ENCODE assay signal across 24 cellular contexts in genomic region chr6:128822271-128822670, GRCh38.
DNase-seq lines count a peak whose midpoint lies in the region; ATAC-seq and TF ChIP-seq lines count a peak whose summit lies in the region.
"Had no signal": no experiment of that assay in that cellular context is flagged by ENCODE, and none has a peak within 500 bp of the region (broad histone marks: within the 10 kb centered on the region; RNA-seq: fewer than 3 reads in every experiment).

No MANE protein-coding gene starts in this region.

- no peak overlapping the region for H2BK15ac ChIP-seq in mesenchymal stem cell (ENCODE audit: low read depth, poor library complexity, severe bottlenecking)
- H2BK15ac ChIP-seq in H9 (ENCODE audit: low read depth, low read length): no peak overlapping the region

- H3K27ac Mint-ChIP-seq in T-helper 17 cell (peak overlapping the region; percentile 21), H9 (peak overlapping the region in 1 of 3 experiments; percentile 30; a peak in 1 of 7 replicates)
- H3K27ac Mint-ChIP-seq: activated T-cell treated with anti-CD3 and anti-CD28 coated beads, Interleukin-2, amount 50 U/mL, for 72 hours; CD4-positive, alpha-beta memory T cell; nephron progenitor cell; stimulated activated naive CD8-positive, alpha-beta T cell treated with anti-CD3 and anti-CD28 coated beads, Interleukin-15, amount 100 ng/mL, for 72 hours had no signal

- H2BK12ac ChIP-seq in mesenchymal stem cell (ENCODE audit: low read length in 2 of 2): no peak overlapping the region
- H2BK12ac ChIP-seq in H9 (ENCODE audit: insufficient read length, low read depth, low read length): no peak overlapping the region

- H3K56ac ChIP-seq in H9 (ENCODE audit: insufficient read length, low read depth, low read length): no peak overlapping the region

- H3K14ac ChIP-seq in mesenchymal stem cell (ENCODE audit: low read length in 2 of 2): no peak overlapping the region
- no peak overlapping the region for H3K14ac ChIP-seq in H9 (ENCODE audit: insufficient read depth, low read length)

- no peak for TF ChIP-seq CTCF in fibroblast of lung (conservative IDR thresholded peaks at IDR 0.05 in 1 of 2, IDR thresholded peaks at IDR 0.05 in 1 of 2; ENCODE audit: low read depth in 1 of 2, low read length in 2 of 2)
- TF ChIP-seq CTCF in adrenal gland (IDR thresholded peaks at IDR 0.05): no peak
- no peak for TF ChIP-seq CTCF in H9 (conservative IDR thresholded peaks at IDR 0.05)
- no peak for TF ChIP-seq CTCF in osteoblast (IDR thresholded peaks at IDR 0.05; ENCODE audit: extremely low read depth, low read depth, low read length)

- H3K79me1 ChIP-seq in mesenchymal stem cell (replicated peaks; ENCODE audit: low read length, poor library complexity, severe bottlenecking): no peaks in the 10 kb centered on the region
- H3K79me1 ChIP-seq in H9 (ENCODE audit: insufficient read depth, low read depth, low read length, poor library complexity, severe bottlenecking): no peaks in the 10 kb centered on the region

- H3K4me3 Mint-ChIP-seq in T-helper 17 cell (no peak overlapping the region), H9 (no peak overlapping the region)
- H3K4me3 Mint-ChIP-seq: activated T-cell treated with anti-CD3 and anti-CD28 coated beads, Interleukin-2, amount 50 U/mL, for 72 hours; CD4-positive, alpha-beta memory T cell; nephron progenitor cell; stimulated activated naive CD8-positive, alpha-beta T cell treated with anti-CD3 and anti-CD28 coated beads, Interleukin-15, amount 100 ng/mL, for 72 hours had no signal

- no peaks in the 10 kb centered on the region for H3K9me3 Mint-ChIP-seq in H9
- H3K9me3 Mint-ChIP-seq: activated T-cell treated with anti-CD3 and anti-CD28 coated beads, Interleukin-2, amount 50 U/mL, for 72 hours; nephron progenitor cell; stimulated activated naive CD8-positive, alpha-beta T cell treated with anti-CD3 and anti-CD28 coated beads, Interleukin-15, amount 100 ng/mL, for 72 hours had no signal

- H4K8ac ChIP-seq in mesenchymal stem cell (ENCODE audit: low read length) (no peak overlapping the region), H9 (replicated peaks; ENCODE audit: insufficient read length, low read depth, low read length) (no peak overlapping the region)

- H3K9ac ChIP-seq in GM23248 (no peak overlapping the region), fibroblast of lung (ENCODE audit: insufficient read depth, low read length) (no peak overlapping the region), mesenchymal stem cell (ENCODE audit: low read length) (no peak overlapping the region), H9 (ENCODE audit: extremely low read depth, insufficient read length, low read length) (no peak overlapping the region)

- H3K27me3 ChIP-seq in GM23248 (replicated peaks; ENCODE audit: insufficient read depth): no peaks in the 10 kb centered on the region
- no peaks in the 10 kb centered on the region for H3K27me3 ChIP-seq in fibroblast of lung (ENCODE audit: control insufficient read depth, insufficient read depth, low read length)
- no peaks in the 10 kb centered on the region for H3K27me3 ChIP-seq in mesenchymal stem cell (ENCODE audit: control insufficient read depth in 1 of 2, insufficient read depth in 1 of 2, low read length in 2 of 2)
- H3K27me3 ChIP-seq in adrenal gland: no peaks in the 10 kb centered on the region
- H3K27me3 ChIP-seq in H9 (ENCODE audit: insufficient read depth, low read length): no peaks in the 10 kb centered on the region
- H3K27me3 ChIP-seq in osteoblast (ENCODE audit: insufficient read depth, low read length): peaks cover 3% of the 10 kb centered on the region
- H3K27me3 ChIP-seq: body of pancreas, tibial nerve had no signal

- H2BK120ac ChIP-seq in mesenchymal stem cell (ENCODE audit: low read depth, low read length) (no peak overlapping the region), H9 (ENCODE audit: low read depth, low read length, poor library complexity, severe bottlenecking) (no peak overlapping the region)

- intact Hi-C loops in adrenal gland (cut with DNase I): no loop called here

- H3K4me2 ChIP-seq in GM23248 (ENCODE audit: unreplicated experiment): no peak overlapping the region
- H3K4me2 ChIP-seq in fibroblast of lung (ENCODE audit: extremely low read depth, insufficient read depth, low read length): no peak overlapping the region
- no peak overlapping the region for H3K4me2 ChIP-seq in mesenchymal stem cell (ENCODE audit: low read length, poor library complexity, severe bottlenecking)
- no peak overlapping the region for H3K4me2 ChIP-seq in H9 (ENCODE audit: insufficient read depth, insufficient read length, low read length)
- H3K4me2 ChIP-seq in osteoblast (ENCODE audit: insufficient read depth, low read length): no peak overlapping the region

- H3K27ac ChIP-seq in GM23248: no peak overlapping the region
- H3K27ac ChIP-seq in fibroblast of lung (ENCODE audit: insufficient read depth, low read length): no peak overlapping the region
- no peak overlapping the region for H3K27ac ChIP-seq in mesenchymal stem cell (ENCODE audit: low read length, poor library complexity, severe bottlenecking)
- no peak overlapping the region for H3K27ac ChIP-seq in adrenal gland
- H3K27ac ChIP-seq in H9 (ENCODE audit: insufficient read length, low read depth, low read length): no peak overlapping the region
- no peak overlapping the region for H3K27ac ChIP-seq in osteoblast (ENCODE audit: low read depth, low read length)
- H3K27ac ChIP-seq: body of pancreas, prostate gland, tibial nerve had no signal

- H3K27me3 Mint-ChIP-seq in T-helper 17 cell (peaks cover 45% of the 10 kb centered on the region), H9 (ENCODE audit: low read depth) (no peaks in the 10 kb centered on the region)

- no peaks in the 10 kb centered on the region for H3K23me2 ChIP-seq in H9 (ENCODE audit: insufficient read length, low read depth, low read length, poor library complexity, severe bottlenecking)

- H2AFZ ChIP-seq in GM23248 (no peak overlapping the region), fibroblast of lung (ENCODE audit: low read length) (no peak overlapping the region), mesenchymal stem cell (ENCODE audit: low read depth, low read length) (no peak overlapping the region), H9 (ENCODE audit: low read length) (no peak overlapping the region), osteoblast (ENCODE audit: low read length) (no peak overlapping the region)

- H4K91ac ChIP-seq in mesenchymal stem cell (ENCODE audit: low read length): no peak overlapping the region
- no peak overlapping the region for H4K91ac ChIP-seq in H9 (ENCODE audit: insufficient read length, low read depth, low read length)

- no peak overlapping the region for H3K23ac ChIP-seq in mesenchymal stem cell (ENCODE audit: low read length in 2 of 2)
- H3K23ac ChIP-seq in H9 (ENCODE audit: insufficient read length, low read depth, low read length): no peak overlapping the region

- no peak overlapping the region for H2BK20ac ChIP-seq in H9 (ENCODE audit: low read depth, low read length, poor library complexity, severe bottlenecking)

- no peaks in the 10 kb centered on the region for H3K9me3 ChIP-seq in GM23248 (ENCODE audit: low read depth)
- H3K9me3 ChIP-seq in T-helper 17 cell (ENCODE audit: control insufficient read depth, low read length, poor library complexity, severe bottlenecking): no peaks in the 10 kb centered on the region
- no peaks in the 10 kb centered on the region for H3K9me3 ChIP-seq in fibroblast of lung (ENCODE audit: control insufficient read depth, insufficient read depth, low read depth, low read length)
- no peaks in the 10 kb centered on the region for H3K9me3 ChIP-seq in mesenchymal stem cell (ENCODE audit: control insufficient read depth, low read length)
- no peaks in the 10 kb centered on the region for H3K9me3 ChIP-seq in adrenal gland (replicated peaks in 1 of 3)
- H3K9me3 ChIP-seq in H9 (ENCODE audit: control insufficient read depth, low read depth, low read length): no peaks in the 10 kb centered on the region
- no peaks in the 10 kb centered on the region for H3K9me3 ChIP-seq in osteoblast (ENCODE audit: low read depth, low read length)
- H3K9me3 ChIP-seq: body of pancreas, prostate gland, tibial nerve had no signal

- H4K20me1 ChIP-seq in GM23248 (ENCODE audit: insufficient read depth): no peaks in the 10 kb centered on the region
- no peaks in the 10 kb centered on the region for H4K20me1 ChIP-seq in fibroblast of lung (ENCODE audit: control insufficient read depth, extremely low read depth, insufficient read depth, low read length)
- H4K20me1 ChIP-seq in H9 (ENCODE audit: control insufficient read depth, insufficient read depth, insufficient read length): no peaks in the 10 kb centered on the region
- no peaks in the 10 kb centered on the region for H4K20me1 ChIP-seq in osteoblast (ENCODE audit: insufficient read depth, low read length)

- H3K18ac ChIP-seq in mesenchymal stem cell (ENCODE audit: low read depth in 1 of 2, low read length in 2 of 2) (no peak overlapping the region), H9 (ENCODE audit: insufficient read length, low read depth, low read length) (no peak overlapping the region)

- H3K36me3 ChIP-seq in GM23248 (ENCODE audit: low read depth) (no peaks in the 10 kb centered on the region), fibroblast of lung (ENCODE audit: control insufficient read depth, insufficient read depth, low read length) (no peaks in the 10 kb centered on the region), mesenchymal stem cell (ENCODE audit: control insufficient read depth in 1 of 2, insufficient read depth in 2 of 2, low read depth in 1 of 2, low read length in 2 of 2) (no peaks in the 10 kb centered on the region), adrenal gland (replicated peaks in 1 of 2) (no peaks in the 10 kb centered on the region), osteoblast (ENCODE audit: insufficient read depth, low read length) (no peaks in the 10 kb centered on the region)
- H3K36me3 ChIP-seq: prostate gland, tibial nerve had no signal

- ATAC-seq in T-helper 17 cell (no peak), HG02840 (IDR thresholded peaks at IDR 0.05; ENCODE audit: low FRiP score, unreplicated experiment) (no peak)
- ATAC-seq: activated T-cell treated with anti-CD3 and anti-CD28 coated beads, Interleukin-2, amount 50 U/mL, for 72 hours; body of pancreas; HCT116; HepG2; left colon; stimulated activated naive CD8-positive, alpha-beta T cell treated with anti-CD3 and anti-CD28 coated beads, Interleukin-15, amount 100 ng/mL, for 72 hours had no signal

- H2AK5ac ChIP-seq in mesenchymal stem cell (ENCODE audit: low read length, severe bottlenecking): no peak overlapping the region
- H2AK5ac ChIP-seq in H9 (ENCODE audit: insufficient read length, low read length): no peak overlapping the region

- 95 to 98% methylated on average over 3 of the region's 3 CpGs for WGBS in GM23248 (ENCODE audit: low coverage in 1 of 2, low lambda C conversion rate in 2 of 2, missing lambda C conversion rate in 2 of 2), 2 experiments
- 60% methylated on average over 3 of the region's 3 CpGs for WGBS in mesenchymal stem cell
- WGBS in adrenal gland, 4 donors: 66 to 73% (median 71%) methylated on average over 3 of the region's 3 CpGs
- WGBS in H9 (ENCODE audit: extremely low coverage, insufficient read length, low lambda C conversion rate): no CpG with 5 or more reads among the region's 3 CpGs

- H2BK5ac ChIP-seq in mesenchymal stem cell (ENCODE audit: low read depth, low read length, poor library complexity, severe bottlenecking) (no peak overlapping the region), H9 (ENCODE audit: insufficient read length, low read length) (no peak overlapping the region)

- in situ Hi-C loops in GM23248 (cut with MboI): no loop called here

- no peaks in the 10 kb centered on the region for H3F3A ChIP-seq in GM23248 (ENCODE audit: insufficient read depth)

- H4K5ac ChIP-seq in H9 (ENCODE audit: insufficient read length, low read depth, low read length): no peak overlapping the region

- H3K4ac ChIP-seq in mesenchymal stem cell (ENCODE audit: low read depth in 1 of 2, low read length in 2 of 2) (no peak overlapping the region), H9 (ENCODE audit: low read depth, low read length) (no peak overlapping the region)

- peak; percentile 3 for DNase-seq in GM23248
- DNase-seq in T-helper 17 cell: no peak
- peak; percentile 61 to 72 for DNase-seq in fibroblast of lung (ENCODE audit: low read depth in 2 of 2)
- DNase-seq in mesenchymal stem cell: peak; percentile 65
- no peak for DNase-seq in adrenal gland
- no peak for DNase-seq in H9
- DNase-seq in osteoblast (ENCODE audit: insufficient read length, low spot score, missing footprints): no peak
- DNase-seq: activated naive CD4-positive, alpha-beta T cell treated with anti-CD3 and anti-CD28 coated beads, Interleukin-2, amount 50 U/mL, for 16 hours; activated T-cell treated with anti-CD3 and anti-CD28 coated beads, Interleukin-2, amount 50 U/mL, for 72 hours; body of pancreas; CD4-positive, alpha-beta memory T cell; DMS79; left colon; NCI-H1417 treated with DMSO at 0.1 percent for 48 hours; NCI-H526 treated with DMSO at 0.1 percent for 48 hours; nephron progenitor cell; SHP77; stimulated activated CD4-positive, alpha-beta T cell treated with anti-CD3 and anti-CD28 coated beads, Interleukin-4, amount 100 ng/mL, for 24 hours; stimulated activated naive CD8-positive, alpha-beta T cell treated with anti-CD3 and anti-CD28 coated beads, Interleukin-15, amount 100 ng/mL, for 72 hours had no signal

- TF ChIP-seq POLR2A in adrenal gland (IDR thresholded peaks at IDR 0.05): no peak

- H3K4me1 ChIP-seq in GM23248 (ENCODE audit: insufficient read depth) (no peaks in the 10 kb centered on the region), fibroblast of lung (ENCODE audit: control insufficient read depth, extremely low read depth, insufficient read depth, low read length) (no peaks in the 10 kb centered on the region), mesenchymal stem cell (ENCODE audit: control insufficient read depth, insufficient read depth, low read depth, low read length) (peaks cover 3% of the 10 kb centered on the region), adrenal gland (replicated peaks in 1 of 2) (no peaks in the 10 kb centered on the region), H9 (ENCODE audit: insufficient read depth, low read length) (no peaks in the 10 kb centered on the region), osteoblast (ENCODE audit: insufficient read depth, low read length) (no peaks in the 10 kb centered on the region)
- H3K4me1 ChIP-seq: body of pancreas, prostate gland had no signal

- H3K4me1 Mint-ChIP-seq in T-helper 17 cell: no peaks in the 10 kb centered on the region
- H3K4me1 Mint-ChIP-seq in H9: no peaks in the 10 kb centered on the region
- H3K4me1 Mint-ChIP-seq: CD4-positive, alpha-beta memory T cell; nephron progenitor cell; stimulated activated naive CD8-positive, alpha-beta T cell treated with anti-CD3 and anti-CD28 coated beads, Interleukin-15, amount 100 ng/mL, for 72 hours had no signal

- no peaks in the 10 kb centered on the region for H3K9me2 ChIP-seq in GM23248 (ENCODE audit: insufficient read depth)

- H3K79me2 ChIP-seq in GM23248 (ENCODE audit: insufficient read depth) (no peaks in the 10 kb centered on the region), fibroblast of lung (ENCODE audit: control insufficient read depth, insufficient read depth, low read length) (no peaks in the 10 kb centered on the region), H9 (ENCODE audit: insufficient read depth, low read length) (no peaks in the 10 kb centered on the region), osteoblast (ENCODE audit: insufficient read depth, low read length) (no peaks in the 10 kb centered on the region)

- no peak overlapping the region for H3T11ph ChIP-seq in H9 (ENCODE audit: low read length)

- peaks cover 2% of the 10 kb centered on the region for H3K36me3 Mint-ChIP-seq in T-helper 17 cell (ENCODE audit: low read depth)
- H3K36me3 Mint-ChIP-seq in H9 (ENCODE audit: insufficient read depth in 1 of 3, low read depth in 3 of 3): no peaks in the 10 kb centered on the region
- H3K36me3 Mint-ChIP-seq: CD4-positive, alpha-beta memory T cell had no signal

- H3K4me3 ChIP-seq in GM23248 (no peak overlapping the region), fibroblast of lung (replicated peaks in 1 of 4; ENCODE audit: control extremely low read depth in 1 of 4, insufficient read depth in 1 of 4, low read depth in 3 of 4, low read length in 4 of 4) (no peak overlapping the region), mesenchymal stem cell (ENCODE audit: insufficient read depth in 1 of 2, low read depth in 1 of 2, low read length in 2 of 2) (no peak overlapping the region), adrenal gland (no peak overlapping the region), osteoblast (ENCODE audit: insufficient read depth, low read length) (no peak overlapping the region)
- H3K4me3 ChIP-seq: body of pancreas, prostate gland, tibial nerve had no signal

Comparison
In these comparisons a context has a peak if more than half of its experiments do, and no peak if none do; other contexts are left out.
1. DNase-seq: peak in GM23248 (single experiment), fibroblast of lung (2 of 2) and mesenchymal stem cell (single experiment); none in T-helper 17 cell (0 of 3), adrenal gland (0 of 7), H9 (single experiment) and osteoblast (single experiment).